16 cellular contexts compared by ENCODE assay signal in the genomic region with DNA sequence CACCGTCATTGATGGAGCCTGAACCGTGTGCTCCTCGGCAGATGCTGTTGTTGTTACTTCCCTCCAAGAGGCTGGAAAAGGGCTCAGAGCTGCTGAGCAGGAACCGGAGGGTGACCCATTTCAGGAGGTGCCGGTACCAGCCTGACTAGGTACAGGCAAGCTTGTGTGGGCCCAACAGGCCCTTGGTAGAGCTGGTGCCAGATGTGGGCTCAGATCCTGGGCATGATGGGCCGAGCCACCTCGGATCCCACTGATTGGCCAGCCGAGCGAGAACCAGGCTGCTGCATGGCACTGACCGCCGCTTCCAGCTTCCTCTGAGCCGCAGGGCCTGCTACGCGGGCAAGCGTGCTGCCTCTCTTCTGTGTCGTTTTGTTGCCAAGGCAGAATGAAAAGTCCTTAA. TPM values are rescaled to one million over a fixed set of nuclear protein-coding genes. Genes with fewer than 3 reads are reported as not detected.
DNase-seq lines count a peak whose midpoint lies in the region; ATAC-seq and TF ChIP-seq lines count a peak whose summit lies in the region.
"Had no signal": no experiment of that assay in that cellular context is flagged by ENCODE, and none has a peak within 500 bp of the region (broad histone marks: within the 10 kb centered on the region; RNA-seq: fewer than 3 reads in every experiment).

No MANE protein-coding gene starts in this region.

- no peaks in the 10 kb centered on the region for H3K27me3 Mint-ChIP-seq in activated CD8-positive, alpha-beta memory T cell treated with anti-CD3 and anti-CD28 coated beads, Interleukin-2, amount 10 ng/mL, durations not matched to agents 7 days and 5 days
- H3K27me3 Mint-ChIP-seq in chondrocyte (ENCODE audit: low read depth): no peaks in the 10 kb centered on the region

- peaks cover 26% of the 10 kb centered on the region for H3K4me1 Mint-ChIP-seq in activated CD8-positive, alpha-beta memory T cell treated with anti-CD3 and anti-CD28 coated beads, Interleukin-2, amount 10 ng/mL, durations not matched to agents 7 days and 5 days
- peaks cover 20% of the 10 kb centered on the region for H3K4me1 Mint-ChIP-seq in chondrocyte (ENCODE audit: low read depth)

- H3K23ac ChIP-seq in IMR-90 (ENCODE audit: low read depth, low read length): no peak overlapping the region

- TSS peak; percentile 89 for BruUV-seq in IMR-90 (replicated peaks; lab: Mats Ljungman, UMichigan)

- no peak overlapping the region for H3K18ac ChIP-seq in IMR-90 (ENCODE audit: low read depth, low read length)

- intact Hi-C loops in IMR-90 (cut with micrococcal nuclease) (no loop called here), spleen (cut with DNase I; ENCODE audit: low total_unique reads) (loop anchor here (10.0 kb wide), 1 partner anchor 75 kb away; no protein-coding TSS in a partner anchor)

- no peak for TF ChIP-seq POLR2A in IMR-90 (IDR thresholded peaks at IDR 0.05; ENCODE audit: low read depth, low read length)
- no peak for TF ChIP-seq POLR2A in spleen (IDR thresholded peaks at IDR 0.05)

- WGBS in IMR-90 (ENCODE audit: extremely low coverage in 2 of 2, insufficient read length in 1 of 2), 2 experiments: 92% methylated on average over 2 of the region's 16 CpGs; no CpG with 5 or more reads in 1 of the 2 experiments
- WGBS in spleen, 5 donors: 87 to 94% (median 90%) methylated on average over 16 of the region's 16 CpGs

- H3K9me3 Mint-ChIP-seq in activated CD8-positive, alpha-beta memory T cell treated with anti-CD3 and anti-CD28 coated beads, Interleukin-2, amount 10 ng/mL, durations not matched to agents 7 days and 5 days (ENCODE audit: low read depth): no peaks in the 10 kb centered on the region
- no peaks in the 10 kb centered on the region for H3K9me3 Mint-ChIP-seq in chondrocyte (ENCODE audit: low read depth)
- H3K9me3 Mint-ChIP-seq: nephron had no signal

- CTCF ChIA-PET in activated CD8-positive, alpha-beta memory T cell treated with anti-CD3 and anti-CD28 coated beads, Interleukin-2, amount 10 ng/mL, durations not matched to agents 7 days and 5 days (lab: Charles Lee): interaction anchor here (1.5 kb wide), 1 partner anchor 165 kb away, joined by 4 read pairs; no protein-coding TSS in a partner anchor
- CTCF ChIA-PET in IMR-90 (lab: Yijun Ruan, JAX): no interaction called here

- no peak overlapping the region for H3K9ac ChIP-seq in IMR-90 (ENCODE audit: low read depth, low read length)

- ATAC-seq in activated CD8-positive, alpha-beta memory T cell treated with anti-CD3 and anti-CD28 coated beads, Interleukin-2, amount 10 ng/mL, durations not matched to agents 7 days and 5 days: no peak
- ATAC-seq in IMR-90 (ENCODE audit: low read depth) (no peak), HG02642 (IDR thresholded peaks at IDR 0.05; ENCODE audit: poor library complexity, unreplicated experiment) (no peak)

- POLR2A ChIA-PET in IMR-90 (lab: Charles Lee; ENCODE audit: unreplicated experiment): no interaction called here

- no peak overlapping the region for H3K4ac ChIP-seq in IMR-90 (ENCODE audit: low read depth, low read length)

- H3K4me3 ChIP-seq in IMR-90 (ENCODE audit: insufficient read depth, low read depth, low read length): no peak overlapping the region
- no peak overlapping the region for H3K4me3 ChIP-seq in spleen
- H3K4me3 ChIP-seq: skin epidermis, transverse colon had no signal

- H4K91ac ChIP-seq in IMR-90 (ENCODE audit: insufficient read depth, low read depth, low read length): no peak overlapping the region

- no peak overlapping the region for H3K56ac ChIP-seq in IMR-90 (ENCODE audit: extremely low read depth, insufficient read depth, low read length)

- H2AFZ ChIP-seq in IMR-90 (replicated peaks; ENCODE audit: low read length, poor library complexity): no peak overlapping the region

- peaks cover 5% of the 10 kb centered on the region; the same call in 1 of the 2 replicates for H3K9me1 ChIP-seq in IMR-90 (ENCODE audit: insufficient read depth, low read length)

- no peak overlapping the region for H2BK20ac ChIP-seq in IMR-90 (ENCODE audit: low read depth, low read length)

- H3K27ac Mint-ChIP-seq in activated CD8-positive, alpha-beta memory T cell treated with anti-CD3 and anti-CD28 coated beads, Interleukin-2, amount 10 ng/mL, durations not matched to agents 7 days and 5 days: peak overlapping the region; percentile 58
- H3K27ac Mint-ChIP-seq in chondrocyte (ENCODE audit: unreplicated experiment): peak overlapping the region; percentile 36

- no peak overlapping the region for H3K4me2 ChIP-seq in IMR-90 (ENCODE audit: low read depth, low read length)

- no peak overlapping the region for H4K8ac ChIP-seq in IMR-90 (ENCODE audit: low read depth in 2 of 2, low read length in 2 of 2)

- no peak overlapping the region for H2AK5ac ChIP-seq in IMR-90 (ENCODE audit: low read depth, low read length)

- H3K79me1 ChIP-seq in IMR-90 (ENCODE audit: low read depth in 1 of 2, low read length in 2 of 2): peaks cover 7 to 57% of the 10 kb centered on the region in 2 experiments; a peak in 3 of 4 replicates

- TF ChIP-seq CTCF in IMR-90 (conservative IDR thresholded peaks at IDR 0.05; ENCODE audit: low read depth, low read length) (no peak), chondrocyte (IDR thresholded peaks at IDR 0.05) (no peak), spleen (IDR thresholded peaks at IDR 0.05 in 8 of 11, conservative IDR thresholded peaks at IDR 0.05 in 3 of 11) (no peak)

- H3K27me3 ChIP-seq in IMR-90 (ENCODE audit: control insufficient read depth, insufficient read depth, low read length) (no peaks in the 10 kb centered on the region), spleen (replicated peaks in 1 of 7) (no peaks in the 10 kb centered on the region)
- H3K27me3 ChIP-seq: transverse colon had no signal

- peaks cover 74% of the 10 kb centered on the region for H3K36me3 ChIP-seq in IMR-90 (ENCODE audit: control insufficient read depth, insufficient read depth, low read length)
- peaks cover 6 to 74% (median 68%) of the 10 kb centered on the region in 6 donors for H3K36me3 ChIP-seq in spleen

- DNase-seq in activated CD8-positive, alpha-beta memory T cell treated with anti-CD3 and anti-CD28 coated beads, Interleukin-2, amount 10 ng/mL, durations not matched to agents 7 days and 5 days: no peak
- no peak for DNase-seq in activated CD8-positive, alpha-beta memory T cell treated with anti-CD3 and anti-CD28 coated beads, Interleukin-2, amount 50 U/mL, for 4 hours
- DNase-seq in IMR-90 (no peak), chondrocyte (ENCODE audit: low spot score) (peak; percentile 82), spleen (peak; percentile 74), KG1 (lab: John Stamatoyannopoulos, UW) (no peak), NCI-H524 treated with DMSO at 0.1 percent for 48 hours (lab: John Stamatoyannopoulos, UW) (no peak)
- DNase-seq: ACHN, amniotic stem cell, cortex of kidney, hippocampal formation, NCI-H526 treated with DMSO at 0.1 percent for 48 hours, transverse colon had no signal

- peaks cover 20% of the 10 kb centered on the region; the same call in 1 of the 2 replicates for H4K20me1 ChIP-seq in IMR-90 (ENCODE audit: insufficient read depth, low read length)

- H2BK5ac ChIP-seq in IMR-90 (ENCODE audit: low read depth, low read length, poor library complexity, severe bottlenecking): no peak overlapping the region

- dilution Hi-C loops in IMR-90 (cut with HindIII; ENCODE audit: low sequenced_read_pairs, unreplicated experiment): no loop called here

- peaks cover 9% of the 10 kb centered on the region for H3K4me1 ChIP-seq in IMR-90 (ENCODE audit: control insufficient read depth, insufficient read depth, low read length)
- H3K4me1 ChIP-seq in spleen: peaks cover 29 to 53% (median 37%) of the 10 kb centered on the region in 6 donors

- no peak overlapping the region for H3K27ac ChIP-seq in IMR-90 (ENCODE audit: insufficient read depth, low read length)
- H3K27ac ChIP-seq in spleen: peak overlapping the region in 1 of 8 donors; percentile 19

- no peak overlapping the region for H2BK120ac ChIP-seq in IMR-90 (ENCODE audit: low read depth, low read length)

- no peak overlapping the region for H2AK9ac ChIP-seq in IMR-90 (replicated peaks; ENCODE audit: low read depth, low read length, poor library complexity)

- no peak overlapping the region for H3K14ac ChIP-seq in IMR-90 (replicated peaks; ENCODE audit: low read depth, low read length)

- no peak overlapping the region for H3K4me3 Mint-ChIP-seq in activated CD8-positive, alpha-beta memory T cell treated with anti-CD3 and anti-CD28 coated beads, Interleukin-2, amount 10 ng/mL, durations not matched to agents 7 days and 5 days
- H3K4me3 Mint-ChIP-seq in chondrocyte (ENCODE audit: unreplicated experiment): no peak overlapping the region

- H4K5ac ChIP-seq in IMR-90 (ENCODE audit: low read depth, low read length): no peak overlapping the region

- H3K36me3 Mint-ChIP-seq in activated CD8-positive, alpha-beta memory T cell treated with anti-CD3 and anti-CD28 coated beads, Interleukin-2, amount 10 ng/mL, durations not matched to agents 7 days and 5 days: peaks cover 36% of the 10 kb centered on the region
- peaks cover 21% of the 10 kb centered on the region for H3K36me3 Mint-ChIP-seq in chondrocyte (ENCODE audit: low read depth)

- in situ Hi-C loops in IMR-90 (cut with MboI; ENCODE audit: low sequenced_read_pairs): no loop called here

- TF ChIP-seq RAD21 in IMR-90 (IDR thresholded peaks at IDR 0.05; ENCODE audit: low read length): no peak

- H3K9me3 ChIP-seq in IMR-90 (ENCODE audit: control insufficient read depth, insufficient read depth, low read length): no peaks in the 10 kb centered on the region
- H3K9me3 ChIP-seq in spleen: no peaks in the 10 kb centered on the region
- H3K9me3 ChIP-seq: transverse colon had no signal

- no peak overlapping the region for H2BK15ac ChIP-seq in IMR-90 (ENCODE audit: low read depth, low read length)

TF ChIP-seq in IMR-90, 13 proteins besides CTCF, POLR2A, EP300 and RAD21 (continues in another document):
- no peak for TF ChIP-seq MAFK (IDR thresholded peaks at IDR 0.05; ENCODE audit: low read depth, low read length)

RNA-seq across cellular contexts. Expression of a gene that starts 33.7 kb away (rescaled TPM):
- total RNA-seq in activated CD8-positive, alpha-beta memory T cell treated with anti-CD3 and anti-CD28 coated beads, Interleukin-2, amount 10 ng/mL, durations not matched to agents 7 days and 5 days: 10 to 100 TPM; 47.9 to 81.0 TPM
- total RNA-seq in IMR-90 (2012; rRNA removed) (10.9 and 19.2 TPM in 2 replicates), chondrocyte (22.2 to 23.9 TPM (median 22.7 TPM) in 3 replicates), spleen (10 to 100 TPM; 21.1 to 30.5 (median 25.0) TPM)
- polyA plus RNA-seq in IMR-90 (2012; rRNA removed) (11.3 and 12.6 TPM in 2 replicates), spleen (10 to 100 TPM; 10.2 to 20.3 (median 12.2) TPM)
- polyA plus RNA-seq in IMR-90 (2012; cell fraction: cytosol; rRNA removed): 5.4 and 8.4 TPM in 2 replicates
- 6.7 and 10.4 TPM in 2 replicates for polyA plus RNA-seq in IMR-90 (2012; cell fraction: nucleus; rRNA removed; ENCODE audit: low replicate concordance)

RNA-seq across cellular contexts. Expression of a gene that starts 33.9 kb away (rescaled TPM):
- total RNA-seq in activated CD8-positive, alpha-beta memory T cell treated with anti-CD3 and anti-CD28 coated beads, Interleukin-2, amount 10 ng/mL, durations not matched to agents 7 days and 5 days: 1 to 10 TPM; 3.0 to 4.4 TPM
- total RNA-seq in IMR-90 (2012; rRNA removed) (1.6 and 1.7 TPM in 2 replicates), chondrocyte (12.0 to 13.4 TPM (median 12.8 TPM) in 3 replicates), spleen (1 to 10 TPM; 1.8 to 4.3 (median 2.6) TPM)
- polyA plus RNA-seq in IMR-90 (2012; rRNA removed) (2.1 and 2.2 TPM in 2 replicates), spleen (1 to 10 TPM; 1.0 to 1.7 (median 1.2) TPM)
- polyA plus RNA-seq in IMR-90 (2012; cell fraction: cytosol; rRNA removed): 2.0 and 2.3 TPM in 2 replicates
- 1.1 and 1.6 TPM in 2 replicates for polyA plus RNA-seq in IMR-90 (2012; cell fraction: nucleus; rRNA removed; ENCODE audit: low replicate concordance)

Comparison
In these comparisons a context has a peak if more than half of its experiments do, and no peak if none do; other contexts are left out.
1. DNase-seq: peak in chondrocyte (single experiment) and spleen (single experiment); none in activated CD8-positive, alpha-beta memory T cell treated with anti-CD3 and anti-CD28 coated beads, Interleukin-2, amount 10 ng/mL, durations not matched to agents 7 days and 5 days (single experiment), activated CD8-positive, alpha-beta memory T cell treated with anti-CD3 and anti-CD28 coated beads, Interleukin-2, amount 50 U/mL, for 4 hours (single experiment), IMR-90 (single experiment), KG1 (single experiment) and NCI-H524 treated with DMSO at 0.1 percent for 48 hours (single experiment).